In the genomic region with DNA sequence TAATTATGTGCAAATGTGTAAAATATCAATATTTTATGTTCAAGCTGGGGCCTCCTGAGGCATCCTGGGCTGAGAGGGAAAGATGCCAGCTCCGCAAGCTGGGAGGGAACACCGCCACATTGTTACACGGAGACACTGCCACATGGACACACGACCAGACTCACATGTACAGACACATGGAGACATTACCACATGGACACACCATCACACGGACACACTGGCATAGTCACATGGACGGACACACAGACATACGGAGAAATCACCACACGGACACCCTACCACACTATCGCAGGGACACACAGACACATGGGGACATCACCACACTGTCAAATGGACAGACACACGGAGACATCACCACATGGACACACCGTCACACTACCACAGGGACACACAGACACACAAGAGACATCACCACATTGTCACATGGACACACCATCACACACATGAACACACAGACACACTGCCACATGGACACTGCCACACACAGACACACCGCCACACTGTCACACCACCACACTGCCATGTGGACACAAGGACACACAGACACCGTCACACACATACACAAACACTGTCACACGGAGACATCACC, we compare ENCODE assay signal across 1 cellular context.
TF ChIP-seq lines count a peak whose summit lies in the region.

No MANE protein-coding gene starts in this region.

TF ChIP-seq in H1, 55 proteins besides CTCF, POLR2A, EP300 and RAD21 (continued from another document):
- TF ChIP-seq MAX (IDR thresholded peaks at IDR 0.05): no peak
- TF ChIP-seq NANOG (IDR thresholded peaks at IDR 0.05; ENCODE audit: insufficient read depth, low read depth, low read length, poor library complexity, severe bottlenecking): no peak
- no peak for TF ChIP-seq TAF1 (IDR thresholded peaks at IDR 0.05; ENCODE audit: low read depth, low read length)
- TF ChIP-seq USF2 (IDR thresholded peaks at IDR 0.05; ENCODE audit: low read length): no peak
- no peak for TF ChIP-seq SP2 (IDR thresholded peaks at IDR 0.05; ENCODE audit: low read length)
- TF ChIP-seq CEBPB (IDR thresholded peaks at IDR 0.05; ENCODE audit: low read depth, low read length): no peak
- no peak for TF ChIP-seq SP4 (IDR thresholded peaks at IDR 0.05; ENCODE audit: low read length)
- TF ChIP-seq SIN3A (conservative IDR thresholded peaks at IDR 0.05 in 1 of 2, IDR thresholded peaks at IDR 0.05 in 1 of 2; ENCODE audit: low read depth in 1 of 2, low read length in 2 of 2): no peak
- TF ChIP-seq BCL11A (IDR thresholded peaks at IDR 0.05; ENCODE audit: low read depth in 2 of 2, low read length in 2 of 2): no peak
